ENCODE assay signal across 1 cellular context in genomic region chr15:39188314-39188713, GRCh38.
TF ChIP-seq lines count a peak whose summit lies in the region.

No MANE protein-coding gene starts in this region.

TF ChIP-seq in IMR-90, 13 proteins besides CTCF, POLR2A, EP300 and RAD21:
- TF ChIP-seq MAFK (IDR thresholded peaks at IDR 0.05; ENCODE audit: low read depth, low read length) (no peak), SMC3 (IDR thresholded peaks at IDR 0.05; ENCODE audit: low read depth, low read length) (no peak), RFX5 (IDR thresholded peaks at IDR 0.05; ENCODE audit: low read depth, low read length) (no peak), CEBPB (IDR thresholded peaks at IDR 0.05; ENCODE audit: low read depth, low read length) (no peak), MAZ (IDR thresholded peaks at IDR 0.05; ENCODE audit: borderline replicate concordance, low read depth, low read length) (no peak), BHLHE40 (IDR thresholded peaks at IDR 0.05; ENCODE audit: low read depth, low read length) (no peak), RCOR1 (IDR thresholded peaks at IDR 0.05; ENCODE audit: insufficient replicate concordance, low read length) (no peak), NFE2L2 (IDR thresholded peaks at IDR 0.05; ENCODE audit: low read depth, low read length) (no peak), MXI1 (IDR thresholded peaks at IDR 0.05; ENCODE audit: borderline replicate concordance, low read depth, low read length) (no peak), USF2 (IDR thresholded peaks at IDR 0.05; ENCODE audit: low read depth, low read length) (no peak), ELK1 (IDR thresholded peaks at IDR 0.05; ENCODE audit: borderline replicate concordance, low read depth, low read length) (no peak)
TF ChIP-seq in IMR-90: peak in this region for 0.
